Comparison of ENCODE assay signal across 9 cellular contexts in the genomic region with DNA sequence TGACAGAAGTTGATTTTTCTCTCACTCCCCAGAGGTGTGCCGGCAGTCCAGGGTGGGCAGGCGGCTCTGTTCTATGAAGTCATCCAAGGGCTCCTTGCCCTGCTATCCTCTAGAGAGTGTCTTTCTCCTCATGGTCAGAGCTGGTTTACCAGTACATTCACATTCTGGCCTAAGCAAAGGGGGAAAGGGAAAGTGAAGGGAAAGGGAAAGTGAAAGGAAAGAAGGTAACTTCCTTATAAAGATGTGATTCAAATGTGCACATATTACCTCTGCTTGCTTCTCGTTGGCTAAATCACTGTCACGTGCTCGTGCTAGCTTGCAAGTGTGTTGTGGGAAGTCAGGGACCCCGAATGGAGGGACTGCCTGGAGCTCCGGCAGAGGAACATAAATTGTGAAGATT.
DNase-seq lines count a peak whose midpoint lies in the region; ATAC-seq and TF ChIP-seq lines count a peak whose summit lies in the region.
"Had no signal": no experiment of that assay in that cellular context is flagged by ENCODE, and none has a peak within 500 bp of the region (broad histone marks: within the 10 kb centered on the region; RNA-seq: fewer than 3 reads in every experiment).

No MANE protein-coding gene starts in this region.

- no peaks in the 10 kb centered on the region for H3K9me3 Mint-ChIP-seq in stimulated activated effector memory CD8-positive, alpha-beta T cell treated with anti-CD3 and anti-CD28 coated beads, Interleukin-12 subunit alpha, Interleukin-12 subunit beta, amount 100 ng/mL, for 72 hours

- peak overlapping the region; percentile 98 for H2AFZ ChIP-seq in OCI-LY3 (ENCODE audit: low read depth, low read length)

- H3K27ac ChIP-seq in OCI-LY3 (ENCODE audit: low read length): peak overlapping the region; percentile 22; the same call in 1 of the 2 replicates

- H3K4me1 ChIP-seq in OCI-LY3 (ENCODE audit: low read length): peaks cover 12% of the 10 kb centered on the region; the same call in 1 of the 2 replicates

- DNase-seq in SIG-M5 treated with dmso at 0.1 percent for 504 hours (lab: John Stamatoyannopoulos, UW; ENCODE audit: unreplicated experiment): peak; percentile 46
- DNase-seq in SIG-M5 (lab: John Stamatoyannopoulos, UW): no peak
- DNase-seq in central memory CD4-positive, alpha-beta T cell: peak; percentile 45
- DNase-seq in stimulated activated effector memory CD8-positive, alpha-beta T cell treated with anti-CD3 and anti-CD28 coated beads, Interleukin-12 subunit alpha, Interleukin-12 subunit beta, amount 100 ng/mL, for 72 hours (ENCODE audit: low spot score in 2 of 2): no peak
- no peak for DNase-seq in superior temporal gyrus (ENCODE audit: extremely low spot score)
- no peak for DNase-seq in NCI-H2081 (lab: John Stamatoyannopoulos, UW)
- DNase-seq: NCI-H1092 had no signal

- H3K36me3 ChIP-seq in OCI-LY3 (replicated peaks; ENCODE audit: low read depth, low read length): no peaks in the 10 kb centered on the region

- peak; percentile 22 for ATAC-seq in stimulated activated effector memory CD8-positive, alpha-beta T cell treated with anti-CD3 and anti-CD28 coated beads, Interleukin-12 subunit alpha, Interleukin-12 subunit beta, amount 100 ng/mL, for 72 hours
- no peak for ATAC-seq in GM19397 (IDR thresholded peaks at IDR 0.05; ENCODE audit: unreplicated experiment)

- H4K20me1 ChIP-seq in OCI-LY3 (ENCODE audit: insufficient read depth, low read length): no peaks in the 10 kb centered on the region

- peaks cover 31% of the 10 kb centered on the region for H3K4me1 Mint-ChIP-seq in stimulated activated effector memory CD8-positive, alpha-beta T cell treated with anti-CD3 and anti-CD28 coated beads, Interleukin-12 subunit alpha, Interleukin-12 subunit beta, amount 100 ng/mL, for 72 hours

- peak overlapping the region; percentile 74 for H3K4me3 ChIP-seq in OCI-LY3 (ENCODE audit: low read length)

- H3K9me3 ChIP-seq in OCI-LY3 (ENCODE audit: insufficient read depth, low read length): no peaks in the 10 kb centered on the region

- H3K27me3 ChIP-seq in OCI-LY3 (ENCODE audit: low read depth, low read length): no peaks in the 10 kb centered on the region

- peak overlapping the region; percentile 37 for H3K27ac Mint-ChIP-seq in stimulated activated effector memory CD8-positive, alpha-beta T cell treated with anti-CD3 and anti-CD28 coated beads, Interleukin-12 subunit alpha, Interleukin-12 subunit beta, amount 100 ng/mL, for 72 hours

- H3K36me3 Mint-ChIP-seq in stimulated activated effector memory CD8-positive, alpha-beta T cell treated with anti-CD3 and anti-CD28 coated beads, Interleukin-12 subunit alpha, Interleukin-12 subunit beta, amount 100 ng/mL, for 72 hours: no peaks in the 10 kb centered on the region

- peak overlapping the region; percentile 55; the same call in 1 of the 2 replicates for H3K9ac ChIP-seq in OCI-LY3 (ENCODE audit: low read length)

- H3K4me3 Mint-ChIP-seq in stimulated activated effector memory CD8-positive, alpha-beta T cell treated with anti-CD3 and anti-CD28 coated beads, Interleukin-12 subunit alpha, Interleukin-12 subunit beta, amount 100 ng/mL, for 72 hours: no peak overlapping the region

- TF ChIP-seq CTCF in OCI-LY3 (IDR thresholded peaks at IDR 0.05; ENCODE audit: low read depth, low read length): no peak

- H3K4me2 ChIP-seq in OCI-LY3 (ENCODE audit: low read length): peak overlapping the region; percentile 83

- no peaks in the 10 kb centered on the region; the same call in 1 of the 2 replicates for H3K79me2 ChIP-seq in OCI-LY3 (ENCODE audit: low read length)

Comparison
In these comparisons a context has a peak if more than half of its experiments do, and no peak if none do; other contexts are left out.
1. DNase-seq: peak in SIG-M5 treated with dmso at 0.1 percent for 504 hours (single experiment) and central memory CD4-positive, alpha-beta T cell (single experiment); none in SIG-M5 (single experiment), stimulated activated effector memory CD8-positive, alpha-beta T cell treated with anti-CD3 and anti-CD28 coated beads, Interleukin-12 subunit alpha, Interleukin-12 subunit beta, amount 100 ng/mL, for 72 hours (0 of 2), superior temporal gyrus (single experiment) and NCI-H2081 (0 of 2).